8 cellular contexts compared by ENCODE assay signal in genomic region chr7:1087952-1088920, GRCh38. TPM values are rescaled to one million over a fixed set of nuclear protein-coding genes. Genes with fewer than 3 reads are reported as not detected.
A peak's percentile ranks its signal among the peaks of the same experiment; 100 is the strongest.
DNase-seq lines count a peak whose midpoint lies in the region; ATAC-seq and TF ChIP-seq lines count a peak whose summit lies in the region.

TSS of gene GPER1 (plus strand) at chr7:1088113. CDS start at chr7:1091729, 3,616 bp downstream.

- no peaks in the 10 kb centered on the region for H3K27me3 ChIP-seq in heart left ventricle

- no peaks in the 10 kb centered on the region for H3K27me3 Mint-ChIP-seq in activated naive CD8-positive, alpha-beta T cell treated with anti-CD3 and anti-CD28 coated beads for 36 hours

- peak in 1 of 2 donors; percentile 18 for TF ChIP-seq POLR2A in heart left ventricle (IDR thresholded peaks at IDR 0.05)

- intact Hi-C loops in heart left ventricle (cut with DNase I), result loop anchor here (2.0 to 10.0 kb wide), 10 partner anchors 34 to 89 kb away; a partner anchor contains a TSS

- no peak for TF ChIP-seq CTCF in heart left ventricle (IDR thresholded peaks at IDR 0.05)
- TF ChIP-seq CTCF in retinal pigment epithelial cell (conservative IDR thresholded peaks at IDR 0.05; ENCODE audit: low read depth, low read length), result no peak

- H3K4me1 Mint-ChIP-seq in activated naive CD8-positive, alpha-beta T cell treated with anti-CD3 and anti-CD28 coated beads for 36 hours, result peaks cover 9% of the 10 kb centered on the region

- H3K27ac ChIP-seq in heart left ventricle, result peak within 1 kb of the TSS in 10 of 12 donors; percentile 35 to 69 (median 52)

- H3K27ac Mint-ChIP-seq in activated naive CD8-positive, alpha-beta T cell treated with anti-CD3 and anti-CD28 coated beads for 36 hours, result no peak within 1 kb of the TSS

- H3K9me3 Mint-ChIP-seq in activated naive CD8-positive, alpha-beta T cell treated with anti-CD3 and anti-CD28 coated beads for 36 hours, result no peaks in the 10 kb centered on the region

- 29 to 36% (median 34%) methylated on average over 17 to 28 of the region's 28 CpGs for WGBS in heart left ventricle, 4 donors

- no peaks in the 10 kb centered on the region for H3K36me3 Mint-ChIP-seq in activated naive CD8-positive, alpha-beta T cell treated with anti-CD3 and anti-CD28 coated beads for 36 hours

- DNase-seq in AG08396 (ENCODE audit: low spot score) (peak; percentile 83), HEK293T (ENCODE audit: extremely low spot score) (peak; percentile 35), heart left ventricle (peak in 4 of 5 donors; percentile 38 to 75 (median 61)), retinal pigment epithelial cell (ENCODE audit: low read depth) (no peak), NCI-H128 (lab: John Stamatoyannopoulos, UW; ENCODE audit: unreplicated experiment) (no peak), pons (ENCODE audit: low spot score) (no peak)
- DNase-seq in activated naive CD8-positive, alpha-beta T cell treated with anti-CD3 and anti-CD28 coated beads for 36 hours, result no peak

- H3K4me1 ChIP-seq in heart left ventricle, result peaks cover 0 to 29% (median 23%) of the 10 kb centered on the region in 12 donors

- H3K4me3 Mint-ChIP-seq in activated naive CD8-positive, alpha-beta T cell treated with anti-CD3 and anti-CD28 coated beads for 36 hours, result peak within 1 kb of the TSS; percentile 60

- CTCF ChIA-PET in HEK293T (lab: Yijun Ruan, JAX), result interaction anchor here (0.8 to 1.6 kb wide), 2 partner anchors 23 to 89 kb away, joined by 3 to 4 read pairs; no protein-coding TSS in a partner anchor

- H3K36me3 ChIP-seq in heart left ventricle, result peaks cover 0 to 20% (median 4%) of the 10 kb centered on the region in 9 donors

- ATAC-seq in heart left ventricle, result peak; percentile 69 to 81 (median 74)
- ATAC-seq in GM21367 (IDR thresholded peaks at IDR 0.05; ENCODE audit: unreplicated experiment), result no peak

- H3K9me3 ChIP-seq in heart left ventricle, result no peaks in the 10 kb centered on the region

- H3K4me3 ChIP-seq in heart left ventricle (peak within 1 kb of the TSS; percentile 0 to 64 (median 52)), retinal pigment epithelial cell (ENCODE audit: low read length) (peak within 1 kb of the TSS; percentile 52)

- POLR2A ChIA-PET in HEK293T (lab: Yijun Ruan, JAX), result no interaction called here

TF ChIP-seq in HEK293T, 16 proteins besides CTCF, POLR2A, EP300 and RAD21:
- no peak for TF ChIP-seq ELF4 (IDR thresholded peaks at IDR 0.05)
- no peak for TF ChIP-seq SUZ12 (IDR thresholded peaks at IDR 0.05)
- TF ChIP-seq LEF1 (IDR thresholded peaks at IDR 0.05; ENCODE audit: borderline replicate concordance), result no peak
- no peak for TF ChIP-seq PKNOX1 (IDR thresholded peaks at IDR 0.05)
- TF ChIP-seq TARDBP (IDR thresholded peaks at IDR 0.05), result no peak
- no peak for TF ChIP-seq FOXA1 (IDR thresholded peaks at IDR 0.05)
- no peak for TF ChIP-seq HDGF (IDR thresholded peaks at IDR 0.05; ENCODE audit: borderline replicate concordance)
- TF ChIP-seq BHLHE40 (IDR thresholded peaks at IDR 0.05; ENCODE audit: borderline replicate concordance), result no peak
- TF ChIP-seq SP1 (IDR thresholded peaks at IDR 0.05), result no peak

RNA-seq across cellular contexts. Expression of gene GPER1, which starts in this region (rescaled TPM):
- total RNA-seq in activated naive CD8-positive, alpha-beta T cell treated with anti-CD3 and anti-CD28 coated beads for 36 hours, result under 1 TPM; 0.14 to 0.37 TPM
- 1 to 10 TPM; 1.4 to 8.8 (median 3.0) TPM for total RNA-seq in heart left ventricle
- 1 to 10 TPM; 1.8 to 2.8 TPM for polyA plus RNA-seq in heart left ventricle

Comparison
In these comparisons a context has a peak if more than half of its experiments do, and no peak if none do; other contexts are left out.
1. DNase-seq: peak in AG08396 (single experiment), HEK293T (single experiment) and heart left ventricle (4 of 5); none in activated naive CD8-positive, alpha-beta T cell treated with anti-CD3 and anti-CD28 coated beads for 36 hours (single experiment), retinal pigment epithelial cell (single experiment), NCI-H128 (single experiment) and pons (single experiment).